Comparison of ENCODE assay signal across 23 cellular contexts in genomic region chr1:203078478-203078877, GRCh38. TPM values are rescaled to one million over a fixed set of nuclear protein-coding genes. Genes with fewer than 3 reads are reported as not detected.
A peak's percentile ranks its signal among the peaks of the same experiment; 100 is the strongest.
DNase-seq lines count a peak whose midpoint lies in the region; ATAC-seq and TF ChIP-seq lines count a peak whose summit lies in the region.
"Had no signal": no experiment of that assay in that cellular context is flagged by ENCODE, and none has a peak within 500 bp of the region (broad histone marks: within the 10 kb centered on the region; RNA-seq: fewer than 3 reads in every experiment).

No MANE protein-coding gene starts in this region.

- no peak for TF ChIP-seq CTCF in natural killer cell (IDR thresholded peaks at IDR 0.05)

- no peaks in the 10 kb centered on the region for H3K9me3 Mint-ChIP-seq in natural killer cell treated with Interleukin-12 subunit alpha and Interleukin-12 subunit beta and Interleukin-15 and Interleukin-18, amount 100 ng/mL, for 72 hours
- no peaks in the 10 kb centered on the region for H3K9me3 Mint-ChIP-seq in natural killer cell
- H3K9me3 Mint-ChIP-seq in activated T-helper 17 cell treated with anti-CD3 and anti-CD28 coated beads, Interleukin-2, amount 50 U/mL, for 72 hours: no peaks in the 10 kb centered on the region
- no peaks in the 10 kb centered on the region for H3K9me3 Mint-ChIP-seq in stimulated activated effector memory CD8-positive, alpha-beta T cell treated with anti-CD3 and anti-CD28 coated beads, Interleukin-12 subunit alpha, Interleukin-12 subunit beta, amount 100 ng/mL, for 72 hours
- H3K9me3 Mint-ChIP-seq: CD4-positive, CD25-positive, alpha-beta regulatory T cell; CD8-positive, alpha-beta memory T cell had no signal

- ATAC-seq in natural killer cell treated with Interleukin-12 subunit alpha and Interleukin-12 subunit beta and Interleukin-15 and Interleukin-18, amount 100 ng/mL, for 72 hours: no peak
- ATAC-seq in natural killer cell: no peak
- peak; percentile 22 for ATAC-seq in activated T-helper 17 cell treated with anti-CD3 and anti-CD28 coated beads, Interleukin-2, amount 50 U/mL, for 72 hours (replicated peaks)
- peak; percentile 2 for ATAC-seq in stimulated activated effector memory CD8-positive, alpha-beta T cell treated with anti-CD3 and anti-CD28 coated beads, Interleukin-12 subunit alpha, Interleukin-12 subunit beta, amount 100 ng/mL, for 72 hours
- ATAC-seq in SK-N-SH treated with all-trans-retinoic acid at 6 μM for 48 hours: no peak
- ATAC-seq: GM12878 had no signal

- H3K27ac Mint-ChIP-seq in natural killer cell treated with Interleukin-12 subunit alpha and Interleukin-12 subunit beta and Interleukin-15 and Interleukin-18, amount 100 ng/mL, for 72 hours: no peak overlapping the region
- H3K27ac Mint-ChIP-seq in natural killer cell: no peak overlapping the region
- no peak overlapping the region for H3K27ac Mint-ChIP-seq in activated T-helper 17 cell treated with anti-CD3 and anti-CD28 coated beads, Interleukin-2, amount 50 U/mL, for 72 hours
- H3K27ac Mint-ChIP-seq in stimulated activated effector memory CD8-positive, alpha-beta T cell treated with anti-CD3 and anti-CD28 coated beads, Interleukin-12 subunit alpha, Interleukin-12 subunit beta, amount 100 ng/mL, for 72 hours: peak overlapping the region; percentile 38
- H3K27ac Mint-ChIP-seq: CD4-positive, alpha-beta memory T cell; CD4-positive, CD25-positive, alpha-beta regulatory T cell; CD8-positive, alpha-beta memory T cell had no signal

- DNase-seq in natural killer cell treated with Interleukin-12 subunit alpha and Interleukin-12 subunit beta and Interleukin-15 and Interleukin-18, amount 100 ng/mL, for 72 hours (ENCODE audit: low spot score): peak; percentile 47
- no peak for DNase-seq in natural killer cell
- no peak for DNase-seq in stimulated activated effector memory CD8-positive, alpha-beta T cell treated with anti-CD3 and anti-CD28 coated beads, Interleukin-12 subunit alpha, Interleukin-12 subunit beta, amount 100 ng/mL, for 72 hours (ENCODE audit: low spot score in 2 of 2)
- no peak for DNase-seq in stimulated activated CD4-positive, alpha-beta T cell treated with anti-CD3 and anti-CD28 coated beads, Interleukin-12 subunit alpha, Interleukin-12 subunit beta, amount 100 ng/mL, for 4 hours
- DNase-seq: 8988T; ACHN; BE2C; C1 segment of cervical spinal cord; CD4-positive, alpha-beta memory T cell; CD4-positive, CD25-positive, alpha-beta regulatory T cell; CD8-positive, alpha-beta memory T cell; COR-L47; DMS 273 treated with DMSO at 0.1 percent for 48 hours; DMS79; DND-41; EL; GDM1 had no signal

- H3K36me3 Mint-ChIP-seq in natural killer cell treated with Interleukin-12 subunit alpha and Interleukin-12 subunit beta and Interleukin-15 and Interleukin-18, amount 100 ng/mL, for 72 hours: no peaks in the 10 kb centered on the region
- H3K36me3 Mint-ChIP-seq in natural killer cell: no peaks in the 10 kb centered on the region
- H3K36me3 Mint-ChIP-seq in activated T-helper 17 cell treated with anti-CD3 and anti-CD28 coated beads, Interleukin-2, amount 50 U/mL, for 72 hours (ENCODE audit: low read depth): peaks cover 22% of the 10 kb centered on the region
- H3K36me3 Mint-ChIP-seq in stimulated activated effector memory CD8-positive, alpha-beta T cell treated with anti-CD3 and anti-CD28 coated beads, Interleukin-12 subunit alpha, Interleukin-12 subunit beta, amount 100 ng/mL, for 72 hours: peaks cover 12% of the 10 kb centered on the region
- H3K36me3 Mint-ChIP-seq: CD4-positive, alpha-beta memory T cell; CD4-positive, CD25-positive, alpha-beta regulatory T cell; CD8-positive, alpha-beta memory T cell had no signal

- H3K4me3 Mint-ChIP-seq in natural killer cell treated with Interleukin-12 subunit alpha and Interleukin-12 subunit beta and Interleukin-15 and Interleukin-18, amount 100 ng/mL, for 72 hours: no peak overlapping the region
- H3K4me3 Mint-ChIP-seq in natural killer cell: no peak overlapping the region
- no peak overlapping the region for H3K4me3 Mint-ChIP-seq in activated T-helper 17 cell treated with anti-CD3 and anti-CD28 coated beads, Interleukin-2, amount 50 U/mL, for 72 hours
- no peak overlapping the region for H3K4me3 Mint-ChIP-seq in stimulated activated effector memory CD8-positive, alpha-beta T cell treated with anti-CD3 and anti-CD28 coated beads, Interleukin-12 subunit alpha, Interleukin-12 subunit beta, amount 100 ng/mL, for 72 hours
- H3K4me3 Mint-ChIP-seq: CD4-positive, alpha-beta memory T cell; CD4-positive, CD25-positive, alpha-beta regulatory T cell; CD8-positive, alpha-beta memory T cell had no signal

- H3K27me3 Mint-ChIP-seq in natural killer cell treated with Interleukin-12 subunit alpha and Interleukin-12 subunit beta and Interleukin-15 and Interleukin-18, amount 100 ng/mL, for 72 hours: peaks cover 35 to 42% of the 10 kb centered on the region in 2 donors
- peaks cover 42 to 52% of the 10 kb centered on the region in 2 donors for H3K27me3 Mint-ChIP-seq in natural killer cell (ENCODE audit: low read depth in 2 of 2)
- H3K27me3 Mint-ChIP-seq in activated T-helper 17 cell treated with anti-CD3 and anti-CD28 coated beads, Interleukin-2, amount 50 U/mL, for 72 hours: peaks cover 42% of the 10 kb centered on the region

- intact Hi-C loops in natural killer cell (cut with micrococcal nuclease): no loop called here

- peaks cover 5 to 6% of the 10 kb centered on the region in 2 donors for H3K4me1 Mint-ChIP-seq in natural killer cell treated with Interleukin-12 subunit alpha and Interleukin-12 subunit beta and Interleukin-15 and Interleukin-18, amount 100 ng/mL, for 72 hours (ENCODE audit: low read depth in 2 of 2)
- H3K4me1 Mint-ChIP-seq in natural killer cell: peaks cover 4 to 6% of the 10 kb centered on the region in 2 donors
- H3K4me1 Mint-ChIP-seq in activated T-helper 17 cell treated with anti-CD3 and anti-CD28 coated beads, Interleukin-2, amount 50 U/mL, for 72 hours: no peaks in the 10 kb centered on the region
- peaks cover 7% of the 10 kb centered on the region for H3K4me1 Mint-ChIP-seq in stimulated activated effector memory CD8-positive, alpha-beta T cell treated with anti-CD3 and anti-CD28 coated beads, Interleukin-12 subunit alpha, Interleukin-12 subunit beta, amount 100 ng/mL, for 72 hours

TF ChIP-seq in SK-N-SH treated with all-trans-retinoic acid at 6 μM for 48 hours, 23 proteins besides CTCF, POLR2A, EP300 and RAD21:
- TF ChIP-seq ISL1 (CRISPR knock-in tag; IDR thresholded peaks at IDR 0.05) (no peak), ZNF70 (CRISPR knock-in tag; IDR thresholded peaks at IDR 0.05) (no peak), ZFP30 (CRISPR knock-in tag; IDR thresholded peaks at IDR 0.05) (no peak), ESRRG (CRISPR knock-in tag; IDR thresholded peaks at IDR 0.05) (no peak)

RNA-seq across cellular contexts. Expression of gene MYOG, which starts 7.3 kb away (rescaled TPM):
- total RNA-seq in natural killer cell treated with Interleukin-12 subunit alpha and Interleukin-12 subunit beta and Interleukin-15 and Interleukin-18, amount 100 ng/mL, for 72 hours: not detected
- total RNA-seq in natural killer cell: not detected
- total RNA-seq in activated T-helper 17 cell treated with anti-CD3 and anti-CD28 coated beads, Interleukin-2, amount 50 U/mL, for 72 hours: not detected
- total RNA-seq: A673; CD4-positive, alpha-beta memory T cell; CD4-positive, CD25-positive, alpha-beta regulatory T cell; CD8-positive, alpha-beta memory T cell; Daoy; G401; GM12878 had no signal

RNA-seq across cellular contexts. Expression of gene ADORA1, which starts 49.0 kb away (rescaled TPM):
- not detected for total RNA-seq in natural killer cell treated with Interleukin-12 subunit alpha and Interleukin-12 subunit beta and Interleukin-15 and Interleukin-18, amount 100 ng/mL, for 72 hours
- total RNA-seq in natural killer cell: not detected
- total RNA-seq in activated T-helper 17 cell treated with anti-CD3 and anti-CD28 coated beads, Interleukin-2, amount 50 U/mL, for 72 hours: not detected
- total RNA-seq: CD4-positive, alpha-beta memory T cell; CD4-positive, CD25-positive, alpha-beta regulatory T cell; CD8-positive, alpha-beta memory T cell; GM12878 had no signal

RNA-seq across cellular contexts. Expression of gene PPFIA4, which starts 52.2 kb away (rescaled TPM):
- total RNA-seq in natural killer cell treated with Interleukin-12 subunit alpha and Interleukin-12 subunit beta and Interleukin-15 and Interleukin-18, amount 100 ng/mL, for 72 hours: 10 to 100 TPM; 19.6 to 44.7 TPM
- total RNA-seq in natural killer cell: under 1 TPM; 0.18 to 0.88 (median 0.33) TPM
- total RNA-seq in activated T-helper 17 cell treated with anti-CD3 and anti-CD28 coated beads, Interleukin-2, amount 50 U/mL, for 72 hours: 100 to 1,000 TPM in 1 of 2 donors, 10 to 100 TPM in 1; 38.1 to 244 TPM

Comparison
In these comparisons a context has a peak if more than half of its experiments do, and no peak if none do; other contexts are left out.
1. RNA of gene PPFIA4, which starts 52.2 kb away (total RNA-seq): 38.1 to 244 TPM in activated T-helper 17 cell treated with anti-CD3 and anti-CD28 coated beads, Interleukin-2, amount 50 U/mL, for 72 hours and 19.6 to 44.7 TPM in natural killer cell treated with Interleukin-12 subunit alpha and Interleukin-12 subunit beta and Interleukin-15 and Interleukin-18, amount 100 ng/mL, for 72 hours; 0.18 to 0.88 TPM in natural killer cell; every median in the first group is over 10 times any median in the second.
2. ATAC-seq: peak in activated T-helper 17 cell treated with anti-CD3 and anti-CD28 coated beads, Interleukin-2, amount 50 U/mL, for 72 hours (single experiment) and stimulated activated effector memory CD8-positive, alpha-beta T cell treated with anti-CD3 and anti-CD28 coated beads, Interleukin-12 subunit alpha, Interleukin-12 subunit beta, amount 100 ng/mL, for 72 hours (single experiment); none in natural killer cell treated with Interleukin-12 subunit alpha and Interleukin-12 subunit beta and Interleukin-15 and Interleukin-18, amount 100 ng/mL, for 72 hours (0 of 2), natural killer cell (0 of 3) and SK-N-SH treated with all-trans-retinoic acid at 6 μM for 48 hours (single experiment).